1 cellular context compared by ENCODE assay signal in genomic region chr17:50719144-50719923, GRCh38.
TF ChIP-seq lines count a peak whose summit lies in the region.

TSS of gene LUC7L3 (plus strand) at chr17:50719603. CDS start at chr17:50719733, 130 bp downstream.

TF ChIP-seq in K562, 482 proteins besides CTCF, POLR2A, EP300 and RAD21 (continued from another document and continues in another):
- TF ChIP-seq ZNF449 (CRISPR knock-in tag; IDR thresholded peaks at IDR 0.05) (0 out of 2 replicates have a peak, but pooled peaks have one; percentile 39), ZBED1 (IDR thresholded peaks at IDR 0.05) (peak; percentile 61; the same call in 1 of the 2 replicates), SUPT5H (IDR thresholded peaks at IDR 0.05) (peak; percentile 98), THRAP3 (IDR thresholded peaks at IDR 0.05; ENCODE audit: borderline replicate concordance) (no peak), POLR3G (IDR thresholded peaks at IDR 0.05; ENCODE audit: extremely low read depth, insufficient read length, insufficient replicate concordance) (no peak), HMG20A (CRISPR knock-in tag; conservative IDR thresholded peaks at IDR 0.05) (no peak), ZNF12 (CRISPR knock-in tag; IDR thresholded peaks at IDR 0.05) (no peak), SRSF9 (IDR thresholded peaks at IDR 0.05; ENCODE audit: borderline replicate concordance, low read depth, low read length) (no peak), STAT6 (CRISPR knock-in tag; IDR thresholded peaks at IDR 0.05) (0 out of 2 replicates have a peak, but pooled peaks have one; percentile 53), BCOR (IDR thresholded peaks at IDR 0.05) (no peak; the same call in none of the 2 replicates), SIN3B (IDR thresholded peaks at IDR 0.05; ENCODE audit: low read depth) (peak; percentile 30; the same call in 1 of the 2 replicates), MYBL2 (IDR thresholded peaks at IDR 0.05; ENCODE audit: low read depth) (no peak), MYBL2 (CRISPR knock-in tag; IDR thresholded peaks at IDR 0.05; ENCODE audit: borderline replicate concordance) (no peak), NCOA2 (IDR thresholded peaks at IDR 0.05; ENCODE audit: partially characterized antibody in 2 of 2) (no peak), ILK (tag; IDR thresholded peaks at IDR 0.05; ENCODE audit: borderline replicate concordance, low read depth) (no peak), BRD4 (IDR thresholded peaks at IDR 0.05) (peak; percentile 88; the same call in 1 of the 2 replicates), TARDBP (IDR thresholded peaks at IDR 0.05) (no peak; the same call in 1 of the 2 replicates), MTA2 (IDR thresholded peaks at IDR 0.05; ENCODE audit: low read depth) (no peak), TEAD1 (CRISPR knock-in tag; IDR thresholded peaks at IDR 0.05) (peak in 1 of 2 experiments; percentile 69; a peak in 3 of 4 replicates), KLF6 (CRISPR knock-in tag; IDR thresholded peaks at IDR 0.05; ENCODE audit: borderline replicate concordance) (peak; percentile 53; the same call in 1 of the 2 replicates), MLLT1 (IDR thresholded peaks at IDR 0.05) (peak; percentile 49 to 68; a peak in 3 of 4 replicates), GABPA (tag; conservative IDR thresholded peaks at IDR 0.05; ENCODE audit: low read depth) (peak; percentile 86), ZNF277 (CRISPR knock-in tag; IDR thresholded peaks at IDR 0.05; ENCODE audit: borderline replicate concordance) (no peak), ESRRB (CRISPR knock-in tag; IDR thresholded peaks at IDR 0.05; ENCODE audit: borderline replicate concordance) (no peak), TAF1 (IDR thresholded peaks at IDR 0.05; ENCODE audit: control insufficient read depth, extremely low read depth, insufficient read depth, low read length, severe bottlenecking) (peak; percentile 88), ZNF785 (CRISPR knock-in tag; IDR thresholded peaks at IDR 0.05) (no peak), DEAF1 (CRISPR knock-in tag; IDR thresholded peaks at IDR 0.05) (0 out of 2 replicates have a peak, but pooled peaks have one; percentile 33), MAFG (tag; conservative IDR thresholded peaks at IDR 0.05) (no peak), ZNF766 (CRISPR knock-in tag; conservative IDR thresholded peaks at IDR 0.05) (peak; percentile 75; the same call in 1 of the 2 replicates), SAFB2 (IDR thresholded peaks at IDR 0.05; ENCODE audit: borderline replicate concordance, low read depth, low read length, severe bottlenecking) (no peak), PTTG1 (tag; IDR thresholded peaks at IDR 0.05; ENCODE audit: low read depth) (no peak), ZFP30 (CRISPR knock-in tag; IDR thresholded peaks at IDR 0.05; ENCODE audit: borderline replicate concordance) (no peak), ETV6 (IDR thresholded peaks at IDR 0.05; ENCODE audit: borderline replicate concordance in 1 of 2, low read depth in 2 of 2, low read length in 1 of 2) (no peak), ETV6 (CRISPR knock-in tag; IDR thresholded peaks at IDR 0.05; ENCODE audit: borderline replicate concordance) (peak; percentile 65; the same call in 1 of the 2 replicates), NFE2 (IDR thresholded peaks at IDR 0.05; ENCODE audit: low read depth) (no peak), U2AF1 (optimal IDR thresholded peaks at IDR 0.05; ENCODE audit: low read depth, low read length) (peak; percentile 75), HLTF (IDR thresholded peaks at IDR 0.05) (peak; percentile 62; the same call in 1 of the 2 replicates), ZNF408 (CRISPR knock-in tag; IDR thresholded peaks at IDR 0.05; ENCODE audit: low read depth) (no peak), ARID3A (IDR thresholded peaks at IDR 0.05; ENCODE audit: borderline replicate concordance, low read depth, low read length) (no peak), MBD2 (IDR thresholded peaks at IDR 0.05; ENCODE audit: borderline replicate concordance, low read depth) (peak; percentile 40; the same call in 1 of the 2 replicates), ZBTB5 (IDR thresholded peaks at IDR 0.05) (no peak), SMAD1 (IDR thresholded peaks at IDR 0.05; ENCODE audit: low read depth, low read length, partially characterized antibody) (no peak), HSF4 (CRISPR knock-in tag; IDR thresholded peaks at IDR 0.05; ENCODE audit: borderline replicate concordance) (no peak), GTF2E2 (tag; IDR thresholded peaks at IDR 0.05) (peak; percentile 98), ZNF274 (IDR thresholded peaks at IDR 0.05; ENCODE audit: borderline replicate concordance, low read depth, low read length) (no peak; the same call in 1 of the 2 replicates), PRPF4 (IDR thresholded peaks at IDR 0.05; ENCODE audit: insufficient read depth, low read depth, low read length, poor library complexity, severe bottlenecking) (peak; percentile 33), MLX (CRISPR knock-in tag; conservative IDR thresholded peaks at IDR 0.05) (no peak), RFX7 (CRISPR knock-in tag; IDR thresholded peaks at IDR 0.05) (no peak), ZC3H11A (IDR thresholded peaks at IDR 0.05; ENCODE audit: low read depth, low read length) (peak; percentile 32; the same call in 1 of the 2 replicates), XRCC3 (IDR thresholded peaks at IDR 0.05) (no peak), ASH1L (IDR thresholded peaks at IDR 0.05; ENCODE audit: borderline replicate concordance, low read depth, partially characterized antibody) (peak; percentile 24), SIN3A (IDR thresholded peaks at IDR 0.05; ENCODE audit: borderline replicate concordance in 2 of 2, control insufficient read depth in 1 of 2, low read depth in 2 of 2, low read length in 2 of 2) (no peak), IRF1 (CRISPR knock-in tag; IDR thresholded peaks at IDR 0.05; ENCODE audit: borderline replicate concordance) (no peak; the same call in 1 of the 2 replicates), ZC3H4 (CRISPR knock-in tag; IDR thresholded peaks at IDR 0.05; ENCODE audit: borderline replicate concordance) (0 out of 2 replicates have a peak, but pooled peaks have one; percentile 48)
